Comparison of ENCODE assay signal across 18 cellular contexts in genomic region chr4:133592106-133592505, GRCh38.
"Had no signal": no experiment of that assay in that cellular context is flagged by ENCODE, and none has a peak within 500 bp of the region (broad histone marks: within the 10 kb centered on the region; RNA-seq: fewer than 3 reads in every experiment).

No MANE protein-coding gene starts in this region.

- H3K27me3 ChIP-seq: colonic mucosa, foreskin keratinocyte, neutrophil, right lobe of liver, spleen, stomach had no signal

- H3K4me1 ChIP-seq: colonic mucosa, psoas muscle, right lobe of liver, spleen, stomach had no signal

- H3K36me3 ChIP-seq: colonic mucosa, neutrophil, right lobe of liver, spleen, stomach had no signal

- H3K27me3 Mint-ChIP-seq: naive B cell had no signal

- H3K27ac ChIP-seq: colonic mucosa, foreskin keratinocyte, neutrophil, psoas muscle, right lobe of liver, spleen, stomach had no signal

- DNase-seq: colonic mucosa; dermis blood vessel endothelial cell; erythroblast; foreskin keratinocyte; left colon; left ventricle myocardium superior; mesenchymal stem cell; naive B cell; psoas muscle; retina; right lobe of liver; spleen; stimulated activated naive CD4-positive, alpha-beta T cell; stomach; trophoblast cell had no signal

- H3K4me3 Mint-ChIP-seq: naive B cell, nephron had no signal

- H3K36me3 Mint-ChIP-seq: naive B cell had no signal

- H3K9me3 Mint-ChIP-seq: nephron had no signal

- ATAC-seq: foreskin keratinocyte, left colon, left ventricle myocardium superior, psoas muscle, right lobe of liver had no signal

- H3K4me1 Mint-ChIP-seq: naive B cell, nephron had no signal

- H3K9me3 ChIP-seq: colonic mucosa, neutrophil, psoas muscle, right lobe of liver, spleen had no signal

- H3K4me3 ChIP-seq: colonic mucosa, lung, psoas muscle, right lobe of liver, spleen, stomach had no signal

- H3K27ac Mint-ChIP-seq: nephron had no signal
